1 cellular context compared by ENCODE assay signal in the genomic region with DNA sequence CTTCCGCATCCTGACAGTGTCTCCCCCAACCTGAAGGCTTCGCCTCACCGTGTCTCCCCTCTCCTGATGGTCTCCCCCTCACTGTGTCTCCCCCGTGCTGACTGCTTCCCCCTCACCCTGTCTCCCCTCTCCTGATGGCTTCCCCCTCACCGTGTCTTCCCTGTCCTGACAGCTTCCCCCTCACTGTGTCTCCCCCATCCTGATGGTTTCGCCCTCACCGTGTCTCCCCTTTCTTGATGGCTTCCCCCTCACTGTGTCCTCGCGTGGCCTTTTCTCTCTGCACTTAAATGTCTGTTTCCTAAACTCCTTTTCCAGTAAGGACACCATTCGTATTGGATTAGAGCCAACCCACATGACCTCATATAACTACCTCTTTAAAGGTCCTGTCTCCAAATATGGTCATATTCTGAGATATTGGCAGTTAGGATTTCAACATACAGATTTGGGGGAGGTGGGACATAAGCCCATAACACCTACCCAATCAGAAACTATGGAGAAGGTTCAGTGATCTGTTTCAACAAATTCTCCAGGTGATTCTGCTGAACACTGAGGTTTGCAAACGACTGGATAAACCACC.
A peak's percentile ranks its signal among the peaks of the same experiment; 100 is the strongest.
TF ChIP-seq lines count a peak whose summit lies in the region.

No MANE protein-coding gene starts in this region.

TF ChIP-seq in K562, 482 proteins besides CTCF, POLR2A, EP300 and RAD21 (continued from another document and continues in another):
- TF ChIP-seq, protein P1, sequence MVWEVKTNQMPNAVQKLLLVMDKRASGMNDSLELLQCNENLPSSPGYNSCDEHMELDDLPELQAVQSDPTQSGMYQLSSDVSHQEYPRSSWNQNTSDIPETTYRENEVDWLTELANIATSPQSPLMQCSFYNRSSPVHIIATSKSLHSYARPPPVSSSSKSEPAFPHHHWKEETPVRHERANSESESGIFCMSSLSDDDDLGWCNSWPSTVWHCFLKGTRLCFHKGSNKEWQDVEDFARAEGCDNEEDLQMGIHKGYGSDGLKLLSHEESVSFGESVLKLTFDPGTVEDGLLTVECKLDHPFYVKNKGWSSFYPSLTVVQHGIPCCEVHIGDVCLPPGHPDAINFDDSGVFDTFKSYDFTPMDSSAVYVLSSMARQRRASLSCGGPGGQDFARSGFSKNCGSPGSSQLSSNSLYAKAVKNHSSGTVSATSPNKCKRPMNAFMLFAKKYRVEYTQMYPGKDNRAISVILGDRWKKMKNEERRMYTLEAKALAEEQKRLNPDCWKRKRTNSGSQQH (CRISPR knock-in tag; IDR thresholded peaks at IDR 0.05): no peak
- TF ChIP-seq RNF2 (IDR thresholded peaks at IDR 0.05) (peak; percentile 18; the same call in 1 of the 2 replicates), SPI1 (IDR thresholded peaks at IDR 0.05; ENCODE audit: borderline replicate concordance, low read depth, low read length) (no peak), CSDE1 (IDR thresholded peaks at IDR 0.05) (no peak), ELF4 (CRISPR knock-in tag; IDR thresholded peaks at IDR 0.05) (no peak), SMARCC2 (IDR thresholded peaks at IDR 0.05; ENCODE audit: low read depth) (no peak), BHLHE40 (IDR thresholded peaks at IDR 0.05; ENCODE audit: low read length) (no peak), TAL1 (IDR thresholded peaks at IDR 0.05) (no peak), RFX5 (IDR thresholded peaks at IDR 0.05; ENCODE audit: low read depth, low read length) (no peak), ARID1B (IDR thresholded peaks at IDR 0.05) (no peak), FOXM1 (IDR thresholded peaks at IDR 0.05; ENCODE audit: low read depth) (no peak), FOXM1 (CRISPR knock-in tag; IDR thresholded peaks at IDR 0.05; ENCODE audit: low read depth) (no peak), ZSCAN29 (IDR thresholded peaks at IDR 0.05) (no peak), ZNF75A (CRISPR knock-in tag; IDR thresholded peaks at IDR 0.05) (no peak), IRF2 (CRISPR knock-in tag; IDR thresholded peaks at IDR 0.05) (no peak), DACH1 (IDR thresholded peaks at IDR 0.05; ENCODE audit: partially characterized antibody) (no peak), ETV1 (tag; conservative IDR thresholded peaks at IDR 0.05; ENCODE audit: low read depth) (no peak), SRF (CRISPR knock-in tag; IDR thresholded peaks at IDR 0.05) (peak; percentile 60 to 82; a peak in 2 of 4 replicates), NFATC3 (IDR thresholded peaks at IDR 0.05) (no peak), ZNF354B (CRISPR knock-in tag; IDR thresholded peaks at IDR 0.05) (no peak), NFIC (IDR thresholded peaks at IDR 0.05) (peak; percentile 56), ATF1 (CRISPR knock-in tag; IDR thresholded peaks at IDR 0.05) (no peak), ATF1 (tag; IDR thresholded peaks at IDR 0.05) (no peak), ZNF253 (CRISPR knock-in tag; conservative IDR thresholded peaks at IDR 0.05) (no peak), EWSR1 (IDR thresholded peaks at IDR 0.05; ENCODE audit: borderline replicate concordance, low read depth, partially characterized antibody) (no peak), ZNF263 (CRISPR knock-in tag; IDR thresholded peaks at IDR 0.05; ENCODE audit: borderline replicate concordance) (no peak), FOXJ2 (tag; IDR thresholded peaks at IDR 0.05) (no peak), YBX1 (IDR thresholded peaks at IDR 0.05) (no peak), CBFA2T2 (conservative IDR thresholded peaks at IDR 0.05) (no peak), KLF1 (tag; IDR thresholded peaks at IDR 0.05) (no peak), MYBL2 (IDR thresholded peaks at IDR 0.05; ENCODE audit: low read depth) (no peak), MYBL2 (CRISPR knock-in tag; IDR thresholded peaks at IDR 0.05; ENCODE audit: borderline replicate concordance) (no peak), NUFIP1 (IDR thresholded peaks at IDR 0.05; ENCODE audit: partially characterized antibody) (no peak), ETV6 (IDR thresholded peaks at IDR 0.05; ENCODE audit: borderline replicate concordance in 1 of 2, low read depth in 2 of 2, low read length in 1 of 2) (no peak), ETV6 (CRISPR knock-in tag; IDR thresholded peaks at IDR 0.05; ENCODE audit: borderline replicate concordance) (no peak), ZNF175 (CRISPR knock-in tag; IDR thresholded peaks at IDR 0.05; ENCODE audit: low read depth) (0 out of 2 replicates have a peak, but pooled peaks have one; percentile 11), PML (IDR thresholded peaks at IDR 0.05; ENCODE audit: low read length) (no peak), SMAD3 (CRISPR knock-in tag; conservative IDR thresholded peaks at IDR 0.05) (no peak)
- TF ChIP-seq, protein P2, sequence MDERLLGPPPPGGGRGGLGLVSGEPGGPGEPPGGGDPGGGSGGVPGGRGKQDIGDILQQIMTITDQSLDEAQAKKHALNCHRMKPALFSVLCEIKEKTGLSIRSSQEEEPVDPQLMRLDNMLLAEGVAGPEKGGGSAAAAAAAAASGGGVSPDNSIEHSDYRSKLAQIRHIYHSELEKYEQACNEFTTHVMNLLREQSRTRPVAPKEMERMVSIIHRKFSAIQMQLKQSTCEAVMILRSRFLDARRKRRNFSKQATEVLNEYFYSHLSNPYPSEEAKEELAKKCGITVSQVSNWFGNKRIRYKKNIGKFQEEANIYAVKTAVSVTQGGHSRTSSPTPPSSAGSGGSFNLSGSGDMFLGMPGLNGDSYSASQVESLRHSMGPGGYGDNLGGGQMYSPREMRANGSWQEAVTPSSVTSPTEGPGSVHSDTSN (CRISPR knock-in tag; IDR thresholded peaks at IDR 0.05; ENCODE audit: low read depth): no peak
- TF ChIP-seq, protein P2 (tag; conservative IDR thresholded peaks at IDR 0.05; ENCODE audit: low read depth): no peak
- TF ChIP-seq, protein P3, sequence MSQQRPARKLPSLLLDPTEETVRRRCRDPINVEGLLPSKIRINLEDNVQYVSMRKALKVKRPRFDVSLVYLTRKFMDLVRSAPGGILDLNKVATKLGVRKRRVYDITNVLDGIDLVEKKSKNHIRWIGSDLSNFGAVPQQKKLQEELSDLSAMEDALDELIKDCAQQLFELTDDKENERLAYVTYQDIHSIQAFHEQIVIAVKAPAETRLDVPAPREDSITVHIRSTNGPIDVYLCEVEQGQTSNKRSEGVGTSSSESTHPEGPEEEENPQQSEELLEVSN (IDR thresholded peaks at IDR 0.05; ENCODE audit: borderline replicate concordance in 1 of 2, extremely low read depth in 1 of 2, insufficient read depth in 1 of 2, insufficient read length in 1 of 2, low read depth in 1 of 2, low read length in 1 of 2, poor library complexity in 1 of 2, severe bottlenecking in 1 of 2): no peak
- TF ChIP-seq, protein P4, sequence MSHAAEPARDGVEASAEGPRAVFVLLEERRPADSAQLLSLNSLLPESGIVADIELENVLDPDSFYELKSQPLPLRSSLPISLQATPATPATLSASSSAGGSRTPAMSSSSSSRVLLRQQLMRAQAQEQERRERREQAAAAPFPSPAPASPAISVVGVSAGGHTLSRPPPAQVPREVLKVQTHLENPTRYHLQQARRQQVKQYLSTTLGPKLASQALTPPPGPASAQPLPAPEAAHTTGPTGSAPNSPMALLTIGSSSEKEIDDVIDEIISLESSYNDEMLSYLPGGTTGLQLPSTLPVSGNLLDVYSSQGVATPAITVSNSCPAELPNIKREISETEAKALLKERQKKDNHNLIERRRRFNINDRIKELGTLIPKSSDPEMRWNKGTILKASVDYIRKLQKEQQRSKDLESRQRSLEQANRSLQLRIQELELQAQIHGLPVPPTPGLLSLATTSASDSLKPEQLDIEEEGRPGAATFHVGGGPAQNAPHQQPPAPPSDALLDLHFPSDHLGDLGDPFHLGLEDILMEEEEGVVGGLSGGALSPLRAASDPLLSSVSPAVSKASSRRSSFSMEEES (CRISPR knock-in tag; IDR thresholded peaks at IDR 0.05): no peak
- TF ChIP-seq, protein P5, sequence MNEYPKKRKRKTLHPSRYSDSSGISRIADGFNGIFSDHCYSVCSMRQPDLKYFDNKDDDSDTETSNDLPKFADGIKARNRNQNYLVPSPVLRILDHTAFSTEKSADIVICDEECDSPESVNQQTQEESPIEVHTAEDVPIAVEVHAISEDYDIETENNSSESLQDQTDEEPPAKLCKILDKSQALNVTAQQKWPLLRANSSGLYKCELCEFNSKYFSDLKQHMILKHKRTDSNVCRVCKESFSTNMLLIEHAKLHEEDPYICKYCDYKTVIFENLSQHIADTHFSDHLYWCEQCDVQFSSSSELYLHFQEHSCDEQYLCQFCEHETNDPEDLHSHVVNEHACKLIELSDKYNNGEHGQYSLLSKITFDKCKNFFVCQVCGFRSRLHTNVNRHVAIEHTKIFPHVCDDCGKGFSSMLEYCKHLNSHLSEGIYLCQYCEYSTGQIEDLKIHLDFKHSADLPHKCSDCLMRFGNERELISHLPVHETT (CRISPR knock-in tag; conservative IDR thresholded peaks at IDR 0.05 in 1 of 2, IDR thresholded peaks at IDR 0.05 in 1 of 2): 0 out of 4 replicates have a peak, but pooled peaks of 1 of the 2 experiments have one; percentile 20
- TF ChIP-seq, protein P6, sequence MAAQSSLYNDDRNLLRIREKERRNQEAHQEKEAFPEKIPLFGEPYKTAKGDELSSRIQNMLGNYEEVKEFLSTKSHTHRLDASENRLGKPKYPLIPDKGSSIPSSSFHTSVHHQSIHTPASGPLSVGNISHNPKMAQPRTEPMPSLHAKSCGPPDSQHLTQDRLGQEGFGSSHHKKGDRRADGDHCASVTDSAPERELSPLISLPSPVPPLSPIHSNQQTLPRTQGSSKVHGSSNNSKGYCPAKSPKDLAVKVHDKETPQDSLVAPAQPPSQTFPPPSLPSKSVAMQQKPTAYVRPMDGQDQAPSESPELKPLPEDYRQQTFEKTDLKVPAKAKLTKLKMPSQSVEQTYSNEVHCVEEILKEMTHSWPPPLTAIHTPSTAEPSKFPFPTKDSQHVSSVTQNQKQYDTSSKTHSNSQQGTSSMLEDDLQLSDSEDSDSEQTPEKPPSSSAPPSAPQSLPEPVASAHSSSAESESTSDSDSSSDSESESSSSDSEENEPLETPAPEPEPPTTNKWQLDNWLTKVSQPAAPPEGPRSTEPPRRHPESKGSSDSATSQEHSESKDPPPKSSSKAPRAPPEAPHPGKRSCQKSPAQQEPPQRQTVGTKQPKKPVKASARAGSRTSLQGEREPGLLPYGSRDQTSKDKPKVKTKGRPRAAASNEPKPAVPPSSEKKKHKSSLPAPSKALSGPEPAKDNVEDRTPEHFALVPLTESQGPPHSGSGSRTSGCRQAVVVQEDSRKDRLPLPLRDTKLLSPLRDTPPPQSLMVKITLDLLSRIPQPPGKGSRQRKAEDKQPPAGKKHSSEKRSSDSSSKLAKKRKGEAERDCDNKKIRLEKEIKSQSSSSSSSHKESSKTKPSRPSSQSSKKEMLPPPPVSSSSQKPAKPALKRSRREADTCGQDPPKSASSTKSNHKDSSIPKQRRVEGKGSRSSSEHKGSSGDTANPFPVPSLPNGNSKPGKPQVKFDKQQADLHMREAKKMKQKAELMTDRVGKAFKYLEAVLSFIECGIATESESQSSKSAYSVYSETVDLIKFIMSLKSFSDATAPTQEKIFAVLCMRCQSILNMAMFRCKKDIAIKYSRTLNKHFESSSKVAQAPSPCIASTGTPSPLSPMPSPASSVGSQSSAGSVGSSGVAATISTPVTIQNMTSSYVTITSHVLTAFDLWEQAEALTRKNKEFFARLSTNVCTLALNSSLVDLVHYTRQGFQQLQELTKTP (IDR thresholded peaks at IDR 0.05; ENCODE audit: low read depth in 1 of 2, partially characterized antibody in 2 of 2): no peak
- TF ChIP-seq, protein P7, sequence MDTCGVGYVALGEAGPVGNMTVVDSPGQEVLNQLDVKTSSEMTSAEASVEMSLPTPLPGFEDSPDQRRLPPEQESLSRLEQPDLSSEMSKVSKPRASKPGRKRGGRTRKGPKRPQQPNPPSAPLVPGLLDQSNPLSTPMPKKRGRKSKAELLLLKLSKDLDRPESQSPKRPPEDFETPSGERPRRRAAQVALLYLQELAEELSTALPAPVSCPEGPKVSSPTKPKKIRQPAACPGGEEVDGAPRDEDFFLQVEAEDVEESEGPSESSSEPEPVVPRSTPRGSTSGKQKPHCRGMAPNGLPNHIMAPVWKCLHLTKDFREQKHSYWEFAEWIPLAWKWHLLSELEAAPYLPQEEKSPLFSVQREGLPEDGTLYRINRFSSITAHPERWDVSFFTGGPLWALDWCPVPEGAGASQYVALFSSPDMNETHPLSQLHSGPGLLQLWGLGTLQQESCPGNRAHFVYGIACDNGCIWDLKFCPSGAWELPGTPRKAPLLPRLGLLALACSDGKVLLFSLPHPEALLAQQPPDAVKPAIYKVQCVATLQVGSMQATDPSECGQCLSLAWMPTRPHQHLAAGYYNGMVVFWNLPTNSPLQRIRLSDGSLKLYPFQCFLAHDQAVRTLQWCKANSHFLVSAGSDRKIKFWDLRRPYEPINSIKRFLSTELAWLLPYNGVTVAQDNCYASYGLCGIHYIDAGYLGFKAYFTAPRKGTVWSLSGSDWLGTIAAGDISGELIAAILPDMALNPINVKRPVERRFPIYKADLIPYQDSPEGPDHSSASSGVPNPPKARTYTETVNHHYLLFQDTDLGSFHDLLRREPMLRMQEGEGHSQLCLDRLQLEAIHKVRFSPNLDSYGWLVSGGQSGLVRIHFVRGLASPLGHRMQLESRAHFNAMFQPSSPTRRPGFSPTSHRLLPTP (IDR thresholded peaks at IDR 0.05; ENCODE audit: borderline replicate concordance, extremely low read depth, insufficient read length): no peak
- TF ChIP-seq, protein P8, sequence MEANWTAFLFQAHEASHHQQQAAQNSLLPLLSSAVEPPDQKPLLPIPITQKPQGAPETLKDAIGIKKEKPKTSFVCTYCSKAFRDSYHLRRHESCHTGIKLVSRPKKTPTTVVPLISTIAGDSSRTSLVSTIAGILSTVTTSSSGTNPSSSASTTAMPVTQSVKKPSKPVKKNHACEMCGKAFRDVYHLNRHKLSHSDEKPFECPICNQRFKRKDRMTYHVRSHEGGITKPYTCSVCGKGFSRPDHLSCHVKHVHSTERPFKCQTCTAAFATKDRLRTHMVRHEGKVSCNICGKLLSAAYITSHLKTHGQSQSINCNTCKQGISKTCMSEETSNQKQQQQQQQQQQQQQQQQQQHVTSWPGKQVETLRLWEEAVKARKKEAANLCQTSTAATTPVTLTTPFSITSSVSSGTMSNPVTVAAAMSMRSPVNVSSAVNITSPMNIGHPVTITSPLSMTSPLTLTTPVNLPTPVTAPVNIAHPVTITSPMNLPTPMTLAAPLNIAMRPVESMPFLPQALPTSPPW (CRISPR knock-in tag; IDR thresholded peaks at IDR 0.05): peak; percentile 45
- TF ChIP-seq, protein P9, sequence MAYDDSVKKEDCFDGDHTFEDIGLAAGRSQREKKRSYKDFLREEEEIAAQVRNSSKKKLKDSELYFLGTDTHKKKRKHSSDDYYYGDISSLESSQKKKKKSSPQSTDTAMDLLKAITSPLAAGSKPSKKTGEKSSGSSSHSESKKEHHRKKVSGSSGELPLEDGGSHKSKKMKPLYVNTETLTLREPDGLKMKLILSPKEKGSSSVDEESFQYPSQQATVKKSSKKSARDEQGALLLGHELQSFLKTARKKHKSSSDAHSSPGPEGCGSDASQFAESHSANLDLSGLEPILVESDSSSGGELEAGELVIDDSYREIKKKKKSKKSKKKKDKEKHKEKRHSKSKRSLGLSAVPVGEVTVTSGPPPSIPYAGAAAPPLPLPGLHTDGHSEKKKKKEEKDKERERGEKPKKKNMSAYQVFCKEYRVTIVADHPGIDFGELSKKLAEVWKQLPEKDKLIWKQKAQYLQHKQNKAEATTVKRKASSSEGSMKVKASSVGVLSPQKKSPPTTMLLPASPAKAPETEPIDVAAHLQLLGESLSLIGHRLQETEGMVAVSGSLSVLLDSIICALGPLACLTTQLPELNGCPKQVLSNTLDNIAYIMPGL (CRISPR knock-in tag; IDR thresholded peaks at IDR 0.05): no peak
